26 cellular contexts compared by ENCODE assay signal in the genomic region with DNA sequence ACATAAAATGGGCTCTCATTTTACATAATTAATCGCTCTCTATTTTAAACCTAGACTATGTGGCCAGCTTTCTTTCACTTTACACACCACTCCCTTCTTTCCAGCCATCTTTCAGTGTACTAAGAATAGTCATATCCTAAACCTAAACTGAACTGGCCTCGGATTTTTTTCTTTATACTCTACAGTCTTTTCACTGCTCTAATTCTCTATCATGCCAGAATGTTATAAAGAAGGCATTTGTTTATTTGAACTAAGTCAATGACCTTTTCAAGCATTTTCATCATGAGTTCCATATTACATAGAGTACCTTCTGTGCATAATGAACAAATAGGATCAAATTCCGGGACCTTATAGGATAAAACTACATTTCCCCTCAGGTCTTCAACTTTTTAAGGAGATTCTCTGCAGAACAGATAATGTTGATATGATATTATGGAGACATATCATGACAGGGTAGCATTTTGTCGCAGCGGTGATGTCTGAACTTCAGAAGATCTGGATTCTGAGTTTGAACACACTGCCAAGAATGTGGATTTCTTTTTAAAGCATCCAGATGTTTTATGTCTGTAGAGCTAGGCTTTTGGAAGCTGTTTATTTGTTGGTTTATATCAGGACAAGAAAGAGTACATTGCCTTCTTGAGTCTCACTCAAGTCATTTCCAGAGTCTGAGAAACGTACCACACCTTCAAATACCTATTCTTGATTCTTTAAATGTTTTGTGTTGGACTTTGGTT.
DNase-seq lines count a peak whose midpoint lies in the region; ATAC-seq and TF ChIP-seq lines count a peak whose summit lies in the region.
"Had no signal": no experiment of that assay in that cellular context is flagged by ENCODE, and none has a peak within 500 bp of the region (broad histone marks: within the 10 kb centered on the region; RNA-seq: fewer than 3 reads in every experiment).

No MANE protein-coding gene starts in this region.

- H3K27ac ChIP-seq in upper lobe of right lung = peak overlapping the region; percentile 39
- H3K27ac ChIP-seq: 22Rv1 had no signal

- H3K27me3 ChIP-seq in upper lobe of right lung = no peaks in the 10 kb centered on the region

- no peaks in the 10 kb centered on the region for H3K27me3 Mint-ChIP-seq in nephron progenitor cell (ENCODE audit: low read depth, poor library complexity)
- H3K27me3 Mint-ChIP-seq: activated CD4-positive, alpha-beta memory T cell treated with anti-CD3 and anti-CD28 coated beads for 36 hours had no signal

- peaks cover 7% of the 10 kb centered on the region for H3K9me3 Mint-ChIP-seq in nephron progenitor cell
- H3K9me3 Mint-ChIP-seq: activated naive CD8-positive, alpha-beta T cell treated with anti-CD3 and anti-CD28 coated beads for 36 hours had no signal

- peak; percentile 49 for ATAC-seq in Right ventricle myocardium superior (ENCODE audit: poor library complexity)
- ATAC-seq in Right ventricle myocardium inferior = no peak
- ATAC-seq in upper lobe of right lung = no peak
- ATAC-seq in GM21390 (IDR thresholded peaks at IDR 0.05; ENCODE audit: unreplicated experiment) = no peak
- ATAC-seq: activated CD4-positive, CD25-positive, alpha-beta regulatory T cell treated with anti-CD3 and anti-CD28 coated beads, Interleukin-2, amount 50 U/mL, for 24 hours; stimulated activated effector memory CD8-positive, alpha-beta T cell treated with anti-CD3 and anti-CD28 coated beads, Interleukin-12 subunit alpha, Interleukin-12 subunit beta, amount 100 ng/mL, for 72 hours had no signal

- no peaks in the 10 kb centered on the region for H3K4me1 ChIP-seq in upper lobe of right lung

- peaks cover 40% of the 10 kb centered on the region for H3K4me1 Mint-ChIP-seq in nephron progenitor cell
- H3K4me1 Mint-ChIP-seq: activated naive CD8-positive, alpha-beta T cell treated with anti-CD3 and anti-CD28 coated beads for 36 hours; stimulated activated effector memory CD8-positive, alpha-beta T cell treated with anti-CD3 and anti-CD28 coated beads, Interleukin-12 subunit alpha, Interleukin-12 subunit beta, amount 100 ng/mL, for 72 hours had no signal

- H3K36me3 ChIP-seq in upper lobe of right lung = no peaks in the 10 kb centered on the region

- no peaks in the 10 kb centered on the region for H3K9me3 ChIP-seq in upper lobe of right lung

- H3K4me3 ChIP-seq in upper lobe of right lung = no peak overlapping the region

- no peak for DNase-seq in Right ventricle myocardium superior
- DNase-seq in Right ventricle myocardium inferior (ENCODE audit: missing footprints) = no peak
- DNase-seq in fibroblast of gingiva (ENCODE audit: low read depth) = peak; percentile 59
- DNase-seq in nephron progenitor cell = no peak
- no peak for DNase-seq in upper lobe of right lung
- no peak for DNase-seq in effector CD8-positive, alpha-beta T cell (lab: John Stamatoyannopoulos, UW)
- no peak for DNase-seq in NCI-H2081 (lab: John Stamatoyannopoulos, UW)
- DNase-seq: activated CD4-positive, alpha-beta memory T cell treated with anti-CD3 and anti-CD28 coated beads for 36 hours; activated effector memory CD4-positive, alpha-beta T cell treated with Interleukin-2 at 50 U/mL for 16 hours; activated naive CD8-positive, alpha-beta T cell treated with anti-CD3 and anti-CD28 coated beads for 36 hours; cerebellar nuclear complex; erythroblast; glutamatergic neuron; kidney glomerular epithelial cell; NCI-H1048; NCI-H1930; NCI-H226; NCI-H774; occipital lobe; OCI-M1; SHP77; stimulated activated CD4-positive, alpha-beta T cell treated with anti-CD3 and anti-CD28 coated beads, Interleukin-2, amount 100 ng/mL, for 48 hours had no signal

- peaks cover 12% of the 10 kb centered on the region for H3K36me3 Mint-ChIP-seq in nephron progenitor cell (ENCODE audit: low read depth)
- H3K36me3 Mint-ChIP-seq: activated CD4-positive, alpha-beta memory T cell treated with anti-CD3 and anti-CD28 coated beads for 36 hours; activated naive CD8-positive, alpha-beta T cell treated with anti-CD3 and anti-CD28 coated beads for 36 hours; stimulated activated effector memory CD8-positive, alpha-beta T cell treated with anti-CD3 and anti-CD28 coated beads, Interleukin-12 subunit alpha, Interleukin-12 subunit beta, amount 100 ng/mL, for 72 hours had no signal

- H3K27ac Mint-ChIP-seq in nephron progenitor cell = peak overlapping the region; percentile 31
- H3K27ac Mint-ChIP-seq: activated CD4-positive, alpha-beta memory T cell treated with anti-CD3 and anti-CD28 coated beads for 36 hours; activated naive CD8-positive, alpha-beta T cell treated with anti-CD3 and anti-CD28 coated beads for 36 hours; stimulated activated effector memory CD8-positive, alpha-beta T cell treated with anti-CD3 and anti-CD28 coated beads, Interleukin-12 subunit alpha, Interleukin-12 subunit beta, amount 100 ng/mL, for 72 hours had no signal

- intact Hi-C loops in Right ventricle myocardium superior (cut with DNase I) = no loop called here
- intact Hi-C loops in Right ventricle myocardium inferior (cut with DNase I) = no loop called here
- intact Hi-C loops in upper lobe of right lung (cut with DNase I) = no loop called here

- TF ChIP-seq CTCF in nephron progenitor cell (IDR thresholded peaks at IDR 0.05) (no peak), upper lobe of right lung (IDR thresholded peaks at IDR 0.05) (no peak)

- H3K4me3 Mint-ChIP-seq in nephron progenitor cell = no peak overlapping the region
- H3K4me3 Mint-ChIP-seq: activated CD4-positive, alpha-beta memory T cell treated with anti-CD3 and anti-CD28 coated beads for 36 hours; activated naive CD8-positive, alpha-beta T cell treated with anti-CD3 and anti-CD28 coated beads for 36 hours; stimulated activated effector memory CD8-positive, alpha-beta T cell treated with anti-CD3 and anti-CD28 coated beads, Interleukin-12 subunit alpha, Interleukin-12 subunit beta, amount 100 ng/mL, for 72 hours had no signal
